In the genomic region with DNA sequence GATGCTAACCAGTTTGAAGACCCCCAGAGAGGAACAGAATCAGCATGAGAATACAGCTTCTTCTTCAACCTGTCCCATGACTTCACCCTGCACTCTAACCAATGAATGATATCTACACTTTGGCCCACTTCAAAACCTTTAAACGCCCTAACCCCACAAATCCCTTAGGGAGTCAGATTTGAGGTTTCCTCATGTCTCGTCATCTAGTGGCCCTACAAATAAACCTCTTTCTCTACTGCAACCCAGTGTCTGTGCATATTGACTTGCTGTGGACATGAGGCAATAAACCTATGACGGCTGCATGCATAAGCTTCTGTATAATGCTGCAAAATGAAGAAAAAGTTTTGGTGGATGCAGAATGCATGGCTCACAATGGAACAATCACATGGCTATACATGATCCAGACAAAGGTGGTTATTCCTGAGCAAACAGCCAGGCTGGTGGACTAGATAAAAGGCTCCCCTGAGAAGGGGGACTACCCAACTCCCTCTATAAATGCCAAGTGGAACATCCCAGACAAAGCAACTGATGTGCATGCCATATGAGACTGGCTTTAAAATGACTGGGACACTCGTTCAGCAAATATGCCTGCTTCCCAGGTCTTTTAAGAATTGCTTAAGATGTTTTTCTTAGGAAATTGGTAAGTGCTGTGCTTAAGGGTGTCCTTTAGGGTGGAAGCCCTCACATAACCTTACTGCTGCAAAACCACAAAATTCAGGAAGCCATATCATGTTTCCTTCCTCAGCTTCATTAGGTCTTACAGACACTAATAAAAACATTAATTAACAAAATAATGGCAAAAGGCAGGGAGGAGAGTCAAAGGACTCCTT, we compare ENCODE assay signal across 12 cellular contexts. TPM values are rescaled to one million over a fixed set of nuclear protein-coding genes. Genes with fewer than 3 reads are reported as not detected.
DNase-seq lines count a peak whose midpoint lies in the region; ATAC-seq and TF ChIP-seq lines count a peak whose summit lies in the region.
"Had no signal": no experiment of that assay in that cellular context is flagged by ENCODE, and none has a peak within 500 bp of the region (broad histone marks: within the 10 kb centered on the region; RNA-seq: fewer than 3 reads in every experiment).

No MANE protein-coding gene starts in this region.

- POLR2A ChIA-PET in CD4-positive, alpha-beta memory T cell (lab: Charles Lee; ENCODE audit: partially characterized antibody), result interaction anchor here (1.8 to 2.4 kb wide), 3 partner anchors 12 to 25 kb away, joined by 5 to 14 read pairs (median 10); a partner anchor contains a TSS

- peak overlapping the region in 2 of 7 donors; percentile 7 to 66 for H3K27ac Mint-ChIP-seq in CD4-positive, alpha-beta memory T cell
- H3K27ac Mint-ChIP-seq in central memory CD8-positive, alpha-beta T cell (ENCODE audit: low read depth), result peak overlapping the region; percentile 55
- H3K27ac Mint-ChIP-seq in natural killer cell treated with Interleukin-12 subunit alpha and Interleukin-12 subunit beta and Interleukin-15 and Interleukin-18, amount 100 ng/mL, for 72 hours, result peak overlapping the region; percentile 90 to 92

- peak overlapping the region in 5 of 8 donors; percentile 15 to 62 (median 52) for H3K4me3 Mint-ChIP-seq in CD4-positive, alpha-beta memory T cell
- H3K4me3 Mint-ChIP-seq in central memory CD8-positive, alpha-beta T cell, result no peak overlapping the region
- peak overlapping the region; percentile 82 for H3K4me3 Mint-ChIP-seq in natural killer cell treated with Interleukin-12 subunit alpha and Interleukin-12 subunit beta and Interleukin-15 and Interleukin-18, amount 100 ng/mL, for 72 hours

- H3K4me1 ChIP-seq in CD4-positive, alpha-beta memory T cell (ENCODE audit: insufficient read depth, low read length), result peaks cover 64% of the 10 kb centered on the region

- H3K27ac ChIP-seq in CD4-positive, alpha-beta memory T cell (ENCODE audit: low read depth, low read length), result no peak overlapping the region
- H3K27ac ChIP-seq: esophagus squamous epithelium, PC-9 had no signal

- peaks cover 4 to 5% of the 10 kb centered on the region in 2 donors for H3K9me3 ChIP-seq in CD4-positive, alpha-beta memory T cell (ENCODE audit: control insufficient read depth in 1 of 2, low read length in 2 of 2)

- H3K9me3 Mint-ChIP-seq in CD4-positive, alpha-beta memory T cell, result peaks cover 0 to 9% (median 5%) of the 10 kb centered on the region in 8 donors
- H3K9me3 Mint-ChIP-seq in central memory CD8-positive, alpha-beta T cell, result peaks cover 5% of the 10 kb centered on the region
- H3K9me3 Mint-ChIP-seq in natural killer cell treated with Interleukin-12 subunit alpha and Interleukin-12 subunit beta and Interleukin-15 and Interleukin-18, amount 100 ng/mL, for 72 hours, result peaks cover 6% of the 10 kb centered on the region

- H3K4me3 ChIP-seq in CD4-positive, alpha-beta memory T cell (ENCODE audit: low read length in 2 of 2), result no peak overlapping the region
- H3K4me3 ChIP-seq: esophagus squamous epithelium, PC-9 had no signal

- intact Hi-C loops in CD4-positive, alpha-beta memory T cell (cut with micrococcal nuclease), result no loop called here

- no peak for ATAC-seq in central memory CD8-positive, alpha-beta T cell (replicated peaks; ENCODE audit: extremely low read depth, poor library complexity, severe bottlenecking)
- peak in 1 of 2 donors; percentile 3 for ATAC-seq in natural killer cell treated with Interleukin-12 subunit alpha and Interleukin-12 subunit beta and Interleukin-15 and Interleukin-18, amount 100 ng/mL, for 72 hours
- ATAC-seq: activated naive CD4-positive, alpha-beta T cell treated with anti-CD3 and anti-CD28 coated beads, Interleukin-2, amount 50 U/mL, for 72 hours had no signal

- H3K36me3 Mint-ChIP-seq in CD4-positive, alpha-beta memory T cell, result peaks cover 8 to 13% of the 10 kb centered on the region in 2 donors
- peaks cover 6% of the 10 kb centered on the region for H3K36me3 Mint-ChIP-seq in central memory CD8-positive, alpha-beta T cell (ENCODE audit: insufficient read depth)
- peaks cover 13% of the 10 kb centered on the region for H3K36me3 Mint-ChIP-seq in natural killer cell treated with Interleukin-12 subunit alpha and Interleukin-12 subunit beta and Interleukin-15 and Interleukin-18, amount 100 ng/mL, for 72 hours

- CTCF ChIA-PET in CD4-positive, alpha-beta memory T cell (lab: Charles Lee; ENCODE audit: partially characterized antibody), result interaction anchor here (1.9 to 4.4 kb wide), 2 partner anchors 25 kb away, joined by 10 to 32 read pairs; no protein-coding TSS in a partner anchor

- no peak for TF ChIP-seq CTCF in GM10266 (IDR thresholded peaks at IDR 0.05; ENCODE audit: control insufficient read depth, insufficient read depth, low read depth, missing control alignments)

- H3K27me3 Mint-ChIP-seq in CD4-positive, alpha-beta memory T cell, result no peaks in the 10 kb centered on the region
- no peaks in the 10 kb centered on the region for H3K27me3 Mint-ChIP-seq in central memory CD8-positive, alpha-beta T cell
- H3K27me3 Mint-ChIP-seq in natural killer cell treated with Interleukin-12 subunit alpha and Interleukin-12 subunit beta and Interleukin-15 and Interleukin-18, amount 100 ng/mL, for 72 hours, result no peaks in the 10 kb centered on the region

- no peaks in the 10 kb centered on the region for H3K27me3 ChIP-seq in CD4-positive, alpha-beta memory T cell (ENCODE audit: insufficient read depth, low read length)
- H3K27me3 ChIP-seq: esophagus squamous epithelium had no signal

- no peak for DNase-seq in CD4-positive, alpha-beta memory T cell
- DNase-seq in LHCN-M2 (ENCODE audit: low read depth) (peak; percentile 32), inferior parietal cortex (ENCODE audit: extremely low spot score) (no peak), GM03348 (ENCODE audit: low spot score) (no peak), GM10266 (ENCODE audit: extremely low spot score) (no peak)
- no peak for DNase-seq in central memory CD8-positive, alpha-beta T cell (ENCODE audit: low spot score in 2 of 2)
- DNase-seq in natural killer cell treated with Interleukin-12 subunit alpha and Interleukin-12 subunit beta and Interleukin-15 and Interleukin-18, amount 100 ng/mL, for 72 hours (ENCODE audit: low spot score), result no peak
- DNase-seq: activated CD8-positive, alpha-beta memory T cell treated with anti-CD3 and anti-CD28 coated beads for 24 hours; esophagus squamous epithelium; kidney; PC-9 had no signal

- no peaks in the 10 kb centered on the region for H3K36me3 ChIP-seq in CD4-positive, alpha-beta memory T cell (ENCODE audit: insufficient read depth, low read length)
- H3K36me3 ChIP-seq: esophagus squamous epithelium had no signal

- peaks cover 48 to 72% (median 62%) of the 10 kb centered on the region in 4 donors for H3K4me1 Mint-ChIP-seq in CD4-positive, alpha-beta memory T cell
- peaks cover 50% of the 10 kb centered on the region for H3K4me1 Mint-ChIP-seq in central memory CD8-positive, alpha-beta T cell
- peaks cover 49 to 60% of the 10 kb centered on the region in 2 donors for H3K4me1 Mint-ChIP-seq in natural killer cell treated with Interleukin-12 subunit alpha and Interleukin-12 subunit beta and Interleukin-15 and Interleukin-18, amount 100 ng/mL, for 72 hours (ENCODE audit: low read depth in 2 of 2)

RNA-seq across cellular contexts. Expression of a gene that starts 12.2 kb away (rescaled TPM):
- 10 to 100 TPM; 58.5 to 60.6 TPM for total RNA-seq in CD4-positive, alpha-beta memory T cell
- polyA plus RNA-seq in CD4-positive, alpha-beta memory T cell, result 10 to 100 TPM; 19.4 to 55.3 TPM
- total RNA-seq in LHCN-M2 (2014; rRNA removed), result 12.5 and 16.2 TPM in 2 replicates
- 7.3 TPM for polyA plus RNA-seq in LHCN-M2 (2012)
- 100 to 1,000 TPM in 1 of 2 donors, 10 to 100 TPM in 1; 66.3 to 138 TPM for total RNA-seq in natural killer cell treated with Interleukin-12 subunit alpha and Interleukin-12 subunit beta and Interleukin-15 and Interleukin-18, amount 100 ng/mL, for 72 hours
